ENCODE assay signal across 7 cellular contexts in the genomic region with DNA sequence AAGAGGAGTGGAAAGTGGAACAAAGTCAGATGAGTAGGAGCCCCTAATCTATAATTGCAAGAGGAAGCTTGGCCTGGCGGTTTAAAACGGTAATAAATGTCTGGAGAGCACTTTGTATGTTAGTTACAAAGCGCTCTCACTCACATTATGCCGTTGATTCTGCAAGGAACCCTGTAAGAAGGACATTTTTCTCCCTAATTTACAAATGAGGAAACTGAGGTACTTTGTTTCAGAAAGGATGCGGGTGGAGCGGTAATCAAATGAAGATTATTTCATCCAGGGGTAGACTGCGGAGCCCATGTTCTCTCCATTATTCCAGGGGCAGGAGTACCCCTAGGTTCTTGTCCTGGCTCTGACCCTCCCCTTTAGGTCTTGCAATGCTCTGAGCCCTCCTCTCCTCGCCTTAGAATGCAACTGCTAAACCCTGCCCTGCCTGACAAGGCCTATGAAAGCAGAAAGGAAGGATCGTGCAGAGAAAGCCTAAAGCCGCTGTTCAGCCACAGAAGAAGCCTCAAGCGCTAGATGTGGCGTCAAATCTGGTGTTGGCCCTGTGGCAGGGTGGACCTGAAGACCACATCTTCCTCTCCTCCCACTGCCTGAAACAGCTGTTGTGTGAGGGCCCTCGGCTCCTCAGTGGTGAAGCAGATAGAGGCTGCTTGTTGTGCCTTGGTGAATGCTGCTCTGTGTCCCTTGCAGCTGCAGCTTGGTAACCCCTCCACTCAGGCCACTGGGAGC. TPM values are rescaled to one million over a fixed set of nuclear protein-coding genes. Genes with fewer than 3 reads are reported as not detected.
A peak's percentile ranks its signal among the peaks of the same experiment; 100 is the strongest.
DNase-seq lines count a peak whose midpoint lies in the region; TF ChIP-seq lines count a peak whose summit lies in the region.

No MANE protein-coding gene starts in this region.

- no peak for TF ChIP-seq EP300 in ovary (IDR thresholded peaks at IDR 0.05)

- intact Hi-C loops in ovary (cut with DNase I), result no loop called here

- H3K4me1 ChIP-seq in ovary (ENCODE audit: insufficient read depth), result peaks cover 1% of the 10 kb centered on the region

- peak; percentile 41 for DNase-seq in GM20000 (ENCODE audit: low spot score)
- peak; percentile 8 for DNase-seq in RPMI7951 (ENCODE audit: low read depth)
- no peak for DNase-seq in epithelial cell of proximal tubule (ENCODE audit: low read depth)
- no peak for DNase-seq in ovary
- no peak for DNase-seq in COLO668 (lab: John Stamatoyannopoulos, UW; ENCODE audit: unreplicated experiment)
- no peak for DNase-seq in stimulated activated CD4-positive, alpha-beta T cell treated with anti-CD3 and anti-CD28 coated beads, Interleukin-2, amount 100 ng/mL, for 48 hours
- DNase-seq in DMS 273 treated with DMSO at 0.1 percent for 48 hours (lab: John Stamatoyannopoulos, UW), result no peak

- no peaks in the 10 kb centered on the region for H3K9me3 ChIP-seq in ovary

- H3K36me3 ChIP-seq in ovary, result no peaks in the 10 kb centered on the region

- no peak for TF ChIP-seq POLR2A in ovary (IDR thresholded peaks at IDR 0.05)

- no peaks in the 10 kb centered on the region for H3K27me3 ChIP-seq in ovary

- 68 to 72% (median 69%) methylated on average over 13 of the region's 13 CpGs for whole genome bisulfite sequencing in ovary, 3 donors

- TF ChIP-seq CTCF in GM20000 (IDR thresholded peaks at IDR 0.05; ENCODE audit: extremely low read depth, missing control alignments), result no peak
- TF ChIP-seq CTCF in epithelial cell of proximal tubule (conservative IDR thresholded peaks at IDR 0.05; ENCODE audit: low read depth, low read length), result no peak
- TF ChIP-seq CTCF in ovary (IDR thresholded peaks at IDR 0.05), result no peak

- no peak overlapping the region for H3K27ac ChIP-seq in ovary

- H3K4me3 ChIP-seq in epithelial cell of proximal tubule (ENCODE audit: low read depth, low read length) (peak overlapping the region; percentile 95), ovary (peak overlapping the region; percentile 79)

RNA-seq across cellular contexts. Expression of a gene that starts 0.6 kb away (rescaled TPM):
- 8.1 and 10.0 TPM in 2 replicates for total RNA-seq in RPMI7951 (2014; rRNA removed; shearing (Covaris generic))
- total RNA-seq in epithelial cell of proximal tubule (12.9 and 17.7 TPM in 2 replicates), ovary (1 to 10 TPM; 2.3 to 4.2 (median 2.9) TPM)
- polyA plus RNA-seq in ovary, result 1 to 10 TPM; 1.9 to 9.5 TPM

RNA-seq across cellular contexts. Expression of a gene that starts 17.4 kb away (rescaled TPM):
- 52.7 and 54.1 TPM in 2 replicates for total RNA-seq in RPMI7951 (2014; rRNA removed; shearing (Covaris generic))
- total RNA-seq in epithelial cell of proximal tubule (78.7 and 115 TPM in 2 replicates), ovary (100 to 1,000 TPM in 5 of 7 donors, 10 to 100 TPM in 2; 84.7 to 192 (median 102) TPM)
- 100 to 1,000 TPM in 1 of 2 donors, 10 to 100 TPM in 1; 95.7 to 130 TPM for polyA plus RNA-seq in ovary

Comparison
In these comparisons a context has a peak if more than half of its experiments do, and no peak if none do; other contexts are left out.
1. DNase-seq: peak in GM20000 (single experiment) and RPMI7951 (single experiment); none in epithelial cell of proximal tubule (single experiment), ovary (0 of 5), COLO668 (single experiment), stimulated activated CD4-positive, alpha-beta T cell treated with anti-CD3 and anti-CD28 coated beads, Interleukin-2, amount 100 ng/mL, for 48 hours (0 of 2) and DMS 273 treated with DMSO at 0.1 percent for 48 hours (single experiment).